12 cellular contexts compared by ENCODE assay signal in genomic region chr2:177143444-177143843, GRCh38.
DNase-seq lines count a peak whose midpoint lies in the region; ATAC-seq, FAIRE-seq and TF ChIP-seq lines count a peak whose summit lies in the region.
"Had no signal": no experiment of that assay in that cellular context is flagged by ENCODE, and none has a peak within 500 bp of the region (broad histone marks: within the 10 kb centered on the region; RNA-seq: fewer than 3 reads in every experiment).

No MANE protein-coding gene starts in this region.

- H3K27ac ChIP-seq in CD4-positive, alpha-beta T cell (ENCODE audit: low read depth, low read length): no peak overlapping the region

- POLR2A ChIA-PET in CD4-positive, alpha-beta T cell (lab: Charles Lee): no interaction called here

- H3K27ac Mint-ChIP-seq in CD4-positive, alpha-beta T cell: no peak overlapping the region
- H3K27ac Mint-ChIP-seq: activated T-helper 1 cell treated with anti-CD3 and anti-CD28 coated beads, Interleukin-12 subunit alpha, Interleukin-12 subunit beta, Interleukin-2, Interleukin-4 antibody, amounts not matched to agents 30 ng/mL and 10 ng/mL and 1 ng/mL, durations not matched to agents 14 hours and 24 hours and 36 hours; B cell; T-helper 17 cell had no signal

- no peak overlapping the region for H3K4me3 ChIP-seq in lower leg skin (ENCODE audit: low read depth, poor library complexity, severe bottlenecking)

- H3K4me3 Mint-ChIP-seq in CD4-positive, alpha-beta T cell: no peak overlapping the region
- H3K4me3 Mint-ChIP-seq: activated T-helper 1 cell treated with anti-CD3 and anti-CD28 coated beads, Interleukin-12 subunit alpha, Interleukin-12 subunit beta, Interleukin-2, Interleukin-4 antibody, amounts not matched to agents 30 ng/mL and 10 ng/mL and 1 ng/mL, durations not matched to agents 14 hours and 24 hours and 36 hours; B cell; T-helper 17 cell had no signal

- no peak for FAIRE-seq in urothelium cell line (lab: Jason Lieb, UNC)

- H3K4me1 Mint-ChIP-seq in CD4-positive, alpha-beta T cell (ENCODE audit: low read depth): peaks cover 7% of the 10 kb centered on the region

- CTCF ChIA-PET in CD4-positive, alpha-beta T cell (lab: Charles Lee): interaction anchor here (1.4 kb wide), 1 partner anchor 23 kb away, joined by 3 read pairs; no protein-coding TSS in a partner anchor

- no peak for ATAC-seq in GM19452 (IDR thresholded peaks at IDR 0.05; ENCODE audit: unreplicated experiment)
- no peak for ATAC-seq in CD4-positive, alpha-beta T cell (ENCODE audit: poor library complexity)
- ATAC-seq: T-helper 17 cell had no signal

- 20 to 34% methylated on average over 5 of the region's 5 CpGs for WGBS in lower leg skin, 2 donors

- no peak for TF ChIP-seq CTCF in lower leg skin (IDR thresholded peaks at IDR 0.05)
- no peak for TF ChIP-seq CTCF in CD4-positive, alpha-beta T cell (IDR thresholded peaks at IDR 0.05)

- H3K27me3 Mint-ChIP-seq in CD4-positive, alpha-beta T cell: peaks cover 57% of the 10 kb centered on the region

- no peaks in the 10 kb centered on the region for H3K9me3 ChIP-seq in CD4-positive, alpha-beta T cell (ENCODE audit: control insufficient read depth, low read length)

- TF ChIP-seq POLR2A in lower leg skin (IDR thresholded peaks at IDR 0.05): no peak

- peak; percentile 30 for DNase-seq in NCI-H748 (lab: John Stamatoyannopoulos, UW; ENCODE audit: unreplicated experiment)
- DNase-seq in NCI-H748 treated with DMSO at 0.1 percent for 48 hours (lab: John Stamatoyannopoulos, UW): no peak
- DNase-seq in SW 1271 (lab: John Stamatoyannopoulos, UW): peak; percentile 10 to 18
- DNase-seq in glomerular endothelial cell (ENCODE audit: extremely low read depth, low read depth, low spot score): peak; percentile 87
- DNase-seq in urothelium cell line (ENCODE audit: low spot score): peak; percentile 63
- no peak for DNase-seq in lower leg skin (ENCODE audit: low spot score in 2 of 2)
- no peak for DNase-seq in CD4-positive, alpha-beta T cell
- DNase-seq: NCI-H1105, T-helper 17 cell had no signal

- H3K9me3 Mint-ChIP-seq in CD4-positive, alpha-beta T cell: no peaks in the 10 kb centered on the region
- H3K9me3 Mint-ChIP-seq: activated T-helper 1 cell treated with anti-CD3 and anti-CD28 coated beads, Interleukin-12 subunit alpha, Interleukin-12 subunit beta, Interleukin-2, Interleukin-4 antibody, amounts not matched to agents 30 ng/mL and 10 ng/mL and 1 ng/mL, durations not matched to agents 14 hours and 24 hours and 36 hours had no signal

- H3K36me3 Mint-ChIP-seq in CD4-positive, alpha-beta T cell (ENCODE audit: low read depth): no peaks in the 10 kb centered on the region

- intact Hi-C loops in lower leg skin (cut with DNase I; ENCODE audit: low total_unique reads): no loop called here
- intact Hi-C loops in CD4-positive, alpha-beta T cell (cut with DNase I, micrococcal nuclease): loop anchor here (10.0 kb wide), 3 partner anchors 489 to 689 kb away; no protein-coding TSS in a partner anchor

- H3K27me3 ChIP-seq in CD4-positive, alpha-beta T cell (ENCODE audit: control insufficient read depth, insufficient read depth, low read length): peaks cover 29% of the 10 kb centered on the region

Comparison
In these comparisons a context has a peak if more than half of its experiments do, and no peak if none do; other contexts are left out.
1. DNase-seq: peak in NCI-H748 (single experiment), SW 1271 (2 of 2), glomerular endothelial cell (single experiment) and urothelium cell line (single experiment); none in NCI-H748 treated with DMSO at 0.1 percent for 48 hours (single experiment), lower leg skin (0 of 2) and CD4-positive, alpha-beta T cell (0 of 10).